ENCODE assay signal across 2 cellular contexts in genomic region chr11:117820516-117820915, GRCh38.
TF ChIP-seq lines count a peak whose summit lies in the region.

No MANE protein-coding gene starts in this region.

TF ChIP-seq in GM23338, 12 proteins besides CTCF, POLR2A, EP300 and RAD21:
- TF ChIP-seq EZH2 (IDR thresholded peaks at IDR 0.05; ENCODE audit: low read depth, unreplicated experiment) (no peak), CREB1 (CRISPR knock-in tag; IDR thresholded peaks at IDR 0.05; ENCODE audit: low read depth) (no peak), ETS1 (IDR thresholded peaks at IDR 0.05) (0 out of 2 replicates have a peak, but pooled peaks have one; percentile 21)

TF ChIP-seq in H1, 55 proteins besides CTCF, POLR2A, EP300 and RAD21:
- TF ChIP-seq TEAD4 (IDR thresholded peaks at IDR 0.05; ENCODE audit: low read depth, low read length) = peak; percentile 27; the same call in 1 of the 2 replicates
- no peak for TF ChIP-seq CREB1 (IDR thresholded peaks at IDR 0.05)
